In genomic region chr12:109589691-109590245, GRCh38 we compare ENCODE assay signal across 21 cellular contexts. TPM values are rescaled to one million over a fixed set of nuclear protein-coding genes. Genes with fewer than 3 reads are reported as not detected.
DNase-seq lines count a peak whose midpoint lies in the region; ATAC-seq, FAIRE-seq and TF ChIP-seq lines count a peak whose summit lies in the region.
"Had no signal": no experiment of that assay in that cellular context is flagged by ENCODE, and none has a peak within 500 bp of the region (broad histone marks: within the 10 kb centered on the region; RNA-seq: fewer than 3 reads in every experiment).

No MANE protein-coding gene starts in this region.

- TF ChIP-seq EP300 in HepG2 (IDR thresholded peaks at IDR 0.05; ENCODE audit: low read depth in 2 of 2, low read length in 2 of 2) (no peak), HepG2 (CRISPR knock-in tag; IDR thresholded peaks at IDR 0.05; ENCODE audit: borderline replicate concordance) (no peak)

- no peak overlapping the region for H2AFZ ChIP-seq in HepG2 (ENCODE audit: low read length)

- no TSS peak for BruUV-seq in HepG2 (replicated peaks; lab: Mats Ljungman, UMichigan)

- peaks cover 4 to 37% of the 10 kb centered on the region in 2 experiments; a peak in 4 of 5 replicates for H3K36me3 ChIP-seq in HepG2 (replicated peaks in 1 of 2; ENCODE audit: control insufficient read depth in 1 of 2, insufficient read depth in 2 of 2, low read length in 2 of 2)
- H3K36me3 ChIP-seq in right lobe of liver: peaks cover 0 to 30% (median 3%) of the 10 kb centered on the region in 4 donors
- peaks cover 7% of the 10 kb centered on the region in 2 donors for H3K36me3 ChIP-seq in thyroid gland

- in situ Hi-C loops in HepG2 (cut with HindIII; ENCODE audit: extremely low pct_ligation_motif_present, low pct_unique_long_range_greater_than_20kb): no loop called here

- TF ChIP-seq CTCF in HepG2 (CRISPR knock-in tag; IDR thresholded peaks at IDR 0.05) (no peak), right lobe of liver (IDR thresholded peaks at IDR 0.05) (no peak), RWPE1 (conservative IDR thresholded peaks at IDR 0.05; ENCODE audit: low read depth) (no peak), glutamatergic neuron (IDR thresholded peaks at IDR 0.05; ENCODE audit: partially characterized antibody, unreplicated experiment) (no peak), thyroid gland (IDR thresholded peaks at IDR 0.05) (no peak)

- H3K4me1 Mint-ChIP-seq in glutamatergic neuron (ENCODE audit: low read depth, unreplicated experiment): peaks cover 45% of the 10 kb centered on the region
- H3K4me1 Mint-ChIP-seq: B cell had no signal

- no peak overlapping the region for H3K9ac ChIP-seq in HepG2 (ENCODE audit: insufficient read depth, low read depth, low read length)

- no peaks in the 10 kb centered on the region for H3K9me3 ChIP-seq in HepG2 (ENCODE audit: low read length)
- no peaks in the 10 kb centered on the region for H3K9me3 ChIP-seq in right lobe of liver
- H3K9me3 ChIP-seq in thyroid gland: no peaks in the 10 kb centered on the region

- no peak for FAIRE-seq in HepG2 (lab: Jason Lieb, UNC)
- FAIRE-seq: A204.1, G401.6, GM12892, GM19239, H1 had no signal

- H3K79me2 ChIP-seq in HepG2 (ENCODE audit: insufficient read depth, low read length): no peaks in the 10 kb centered on the region

- POLR2A ChIA-PET in HepG2 (lab: Yijun Ruan, JAX) (interaction anchor here (1.0 to 2.5 kb wide), 3 partner anchors 8 to 17 kb away, joined by 3 to 13 read pairs (median 12); partner anchors contain the start of genes MMAB and MVK), RWPE1 (lab: Yijun Ruan, JAX; ENCODE audit: low non-redundant PET) (no interaction called here)

- WGBS in HepG2 (ENCODE audit: low lambda C conversion rate): 96% methylated on average over 8 of the region's 16 CpGs
- WGBS in right lobe of liver (ENCODE audit: insufficient coverage, low coverage, low lambda C conversion rate, missing lambda C conversion rate): 93% methylated on average over 5 of the region's 16 CpGs
- WGBS in thyroid gland, 2 donors: 90 to 94% methylated on average over 16 of the region's 16 CpGs

- H3K4me1 ChIP-seq in HepG2 (ENCODE audit: insufficient read depth, low read length): peaks cover 51% of the 10 kb centered on the region
- peaks cover 0 to 19% (median 6%) of the 10 kb centered on the region in 4 donors for H3K4me1 ChIP-seq in right lobe of liver
- peaks cover 30 to 37% of the 10 kb centered on the region in 2 donors for H3K4me1 ChIP-seq in thyroid gland

- H3K36me3 Mint-ChIP-seq in glutamatergic neuron (ENCODE audit: unreplicated experiment): peaks cover 8% of the 10 kb centered on the region

- peaks cover 14% of the 10 kb centered on the region for H3K9me3 Mint-ChIP-seq in glutamatergic neuron (ENCODE audit: unreplicated experiment)
- H3K9me3 Mint-ChIP-seq: CD4-positive, alpha-beta T cell had no signal

- no peak overlapping the region for H3K27ac ChIP-seq in HepG2 (ENCODE audit: extremely low read length, insufficient read depth, low read length)
- H3K27ac ChIP-seq in right lobe of liver: no peak overlapping the region
- peak overlapping the region; percentile 7; the same call in 1 of the 2 replicates for H3K27ac ChIP-seq in RWPE1
- peak overlapping the region in 2 of 3 donors; percentile 86 to 93 for H3K27ac ChIP-seq in thyroid gland
- H3K27ac ChIP-seq: HL-60 had no signal

- no peak for TF ChIP-seq RAD21 in HepG2 (CRISPR knock-in tag; IDR thresholded peaks at IDR 0.05)

- H3K27me3 Mint-ChIP-seq in glutamatergic neuron (ENCODE audit: unreplicated experiment): peaks cover 19% of the 10 kb centered on the region
- H3K27me3 Mint-ChIP-seq: B cell; CD4-positive, alpha-beta T cell had no signal

- ATAC-seq in HepG2 (no peak), right lobe of liver (no peak), GM19023 (IDR thresholded peaks at IDR 0.05; ENCODE audit: unreplicated experiment) (no peak), GM21723 (IDR thresholded peaks at IDR 0.05; ENCODE audit: unreplicated experiment) (no peak)
- ATAC-seq: HCT116 had no signal

- intact Hi-C loops in HepG2 (cut with micrococcal nuclease; ENCODE audit: unreplicated experiment): no loop called here
- intact Hi-C loops in right lobe of liver (cut with DNase I): loop anchor here in 1 of 2 donors (10.0 kb wide), 1 partner anchor 65 kb away; no protein-coding TSS in a partner anchor
- intact Hi-C loops in thyroid gland (cut with DNase I): loop anchor here (10.0 kb wide), 1 partner anchor 165 kb away; no protein-coding TSS in a partner anchor

- DNase-seq in HepG2 (ENCODE audit: low spot score) (no peak), right lobe of liver (no peak), RWPE1 (ENCODE audit: low spot score) (no peak), glutamatergic neuron (no peak), thyroid gland (no peak), SW 1271 (lab: John Stamatoyannopoulos, UW) (no peak)
- DNase-seq: C1 segment of cervical spinal cord; Calu3; CD4-positive, alpha-beta T cell; DMS79 treated with DMSO at 0.1 percent for 48 hours; EL had no signal

- peak in 1 of 2 experiments; percentile 24; a peak in 1 of 4 replicates for TF ChIP-seq POLR2A in HepG2 (IDR thresholded peaks at IDR 0.05; ENCODE audit: insufficient read depth in 1 of 2, low read depth in 2 of 2, low read length in 2 of 2)
- TF ChIP-seq POLR2A in right lobe of liver (IDR thresholded peaks at IDR 0.05): no peak
- no peak for TF ChIP-seq POLR2A in thyroid gland (IDR thresholded peaks at IDR 0.05)

- no peaks in the 10 kb centered on the region for H4K20me1 ChIP-seq in HepG2 (ENCODE audit: insufficient read depth, low read length)

- no peak overlapping the region for H3K4me2 ChIP-seq in HepG2 (ENCODE audit: low read depth, low read length)

- no peak overlapping the region for H3K4me3 ChIP-seq in HepG2 (replicated peaks in 1 of 3; ENCODE audit: insufficient read depth in 1 of 3, low read depth in 2 of 3, low read length in 3 of 3)
- H3K4me3 ChIP-seq in right lobe of liver: no peak overlapping the region
- H3K4me3 ChIP-seq in thyroid gland (replicated peaks in 1 of 3): no peak overlapping the region

- no peak overlapping the region for H3K4me3 Mint-ChIP-seq in glutamatergic neuron (ENCODE audit: unreplicated experiment)
- H3K4me3 Mint-ChIP-seq: B cell; CD4-positive, alpha-beta T cell had no signal

- H3K27ac Mint-ChIP-seq in glutamatergic neuron (ENCODE audit: unreplicated experiment): peak overlapping the region; percentile 82
- H3K27ac Mint-ChIP-seq: B cell; CD4-positive, alpha-beta T cell had no signal

- CTCF ChIA-PET in HepG2 (lab: Yijun Ruan, JAX; ENCODE audit: low intra/inter-chr PET ratio, low total read pairs) (no interaction called here), RWPE1 (lab: Yijun Ruan, JAX) (interaction anchor here (0.7 kb wide), 1 partner anchor 146 kb away, joined by 3 read pairs; no protein-coding TSS in a partner anchor)

- H3K27me3 ChIP-seq in HepG2 (ENCODE audit: control insufficient read depth in 1 of 2, insufficient read depth in 2 of 2, low read length in 2 of 2): no peaks in the 10 kb centered on the region
- no peaks in the 10 kb centered on the region for H3K27me3 ChIP-seq in right lobe of liver
- no peaks in the 10 kb centered on the region for H3K27me3 ChIP-seq in thyroid gland

RNA-seq across cellular contexts. Expression of gene MVK, which starts 16.2 kb away (rescaled TPM):
- 47.1 and 66.9 TPM in 2 replicates for total RNA-seq in HepG2 (2016; rRNA removed; fragmentation: Illumina TruSeq; extraction: Trizol)
- total RNA-seq in HepG2 (2016; cell fraction: cytosol; rRNA removed; fragmentation: Illumina TruSeq; extraction: Trizol; ENCODE audit: low read depth): 15.1 and 17.9 TPM in 2 replicates
- total RNA-seq in HepG2 (2016; cell fraction: insoluble cytoplasmic fraction; rRNA removed; fragmentation: Illumina TruSeq; extraction: Trizol): 40.9 and 70.6 TPM in 2 replicates
- total RNA-seq in HepG2 (2016; cell fraction: membrane; rRNA removed; fragmentation: Illumina TruSeq; extraction: Trizol): 34.1 and 39.6 TPM in 2 replicates
- total RNA-seq in HepG2 (2016; cell fraction: nucleus; rRNA removed; fragmentation: Illumina TruSeq; extraction: Trizol): 38.8 and 47.2 TPM in 2 replicates
- 11.6 and 22.5 TPM in 2 replicates for polyA plus RNA-seq in HepG2 (2011; rRNA removed)
- polyA plus RNA-seq in HepG2 (2011; cell fraction: cytosol; rRNA removed): 12.4 and 13.5 TPM in 2 replicates
- 32.0 and 47.6 TPM in 2 replicates for polyA plus RNA-seq in HepG2 (2011; cell fraction: nucleus; rRNA removed)
- polyA plus RNA-seq in HepG2 (2012): 19.2 and 28.6 TPM in 2 replicates
- polyA plus RNA-seq in HepG2 (2016; cell fraction: cytosol; fragmentation: Illumina TruSeq; extraction: Trizol; ENCODE audit: low read depth): 16.3 and 19.9 TPM in 2 replicates
- 42.0 and 50.4 TPM in 2 replicates for polyA plus RNA-seq in HepG2 (2016; cell fraction: insoluble cytoplasmic fraction; fragmentation: Illumina TruSeq; extraction: Trizol; ENCODE audit: low read depth)
- 26.9 and 30.0 TPM in 2 replicates for polyA plus RNA-seq in HepG2 (2016; cell fraction: membrane; fragmentation: Illumina TruSeq; extraction: Trizol; ENCODE audit: low read depth)
- 78.2 and 82.6 TPM in 2 replicates for polyA plus RNA-seq in HepG2 (2016; cell fraction: nucleus; fragmentation: Illumina TruSeq; extraction: Trizol; ENCODE audit: insufficient read depth, low read depth)
- 19.6 and 22.9 TPM in 2 replicates for polyA minus RNA-seq in HepG2 (2011; rRNA and poly(A)+ RNA removed; ENCODE audit: low replicate concordance)
- 6.1 and 8.0 TPM in 2 replicates for polyA minus RNA-seq in HepG2 (2011; cell fraction: cytosol; rRNA and poly(A)+ RNA removed)
- polyA minus RNA-seq in HepG2 (2011; cell fraction: nucleus; rRNA and poly(A)+ RNA removed): 12.2 and 21.1 TPM in 2 replicates
- 10 to 100 TPM; 14.2 to 60.0 (median 37.6) TPM for total RNA-seq in right lobe of liver
- total RNA-seq in glutamatergic neuron (ENCODE audit: unreplicated experiment): 53.6 TPM
- 10 to 100 TPM; 20.4 to 42.0 (median 31.6) TPM for total RNA-seq in thyroid gland

RNA-seq across cellular contexts. Expression of gene MMAB, which starts 16.5 kb away (rescaled TPM):
- 77.3 and 112 TPM in 2 replicates for total RNA-seq in HepG2 (2016; rRNA removed; fragmentation: Illumina TruSeq; extraction: Trizol)
- 32.4 and 42.7 TPM in 2 replicates for total RNA-seq in HepG2 (2016; cell fraction: cytosol; rRNA removed; fragmentation: Illumina TruSeq; extraction: Trizol; ENCODE audit: low read depth)
- 80.5 and 108 TPM in 2 replicates for total RNA-seq in HepG2 (2016; cell fraction: insoluble cytoplasmic fraction; rRNA removed; fragmentation: Illumina TruSeq; extraction: Trizol)
- total RNA-seq in HepG2 (2016; cell fraction: membrane; rRNA removed; fragmentation: Illumina TruSeq; extraction: Trizol): 59.5 and 67.4 TPM in 2 replicates
- total RNA-seq in HepG2 (2016; cell fraction: nucleus; rRNA removed; fragmentation: Illumina TruSeq; extraction: Trizol): 37.8 and 41.0 TPM in 2 replicates
- polyA plus RNA-seq in HepG2 (2011; rRNA removed): 26.1 and 33.2 TPM in 2 replicates
- 29.9 and 32.2 TPM in 2 replicates for polyA plus RNA-seq in HepG2 (2011; cell fraction: cytosol; rRNA removed)
- polyA plus RNA-seq in HepG2 (2011; cell fraction: nucleus; rRNA removed): 34.9 and 43.2 TPM in 2 replicates
- 39.1 and 40.4 TPM in 2 replicates for polyA plus RNA-seq in HepG2 (2012)
- polyA plus RNA-seq in HepG2 (2016; cell fraction: cytosol; fragmentation: Illumina TruSeq; extraction: Trizol; ENCODE audit: low read depth): 36.6 and 44.0 TPM in 2 replicates
- polyA plus RNA-seq in HepG2 (2016; cell fraction: insoluble cytoplasmic fraction; fragmentation: Illumina TruSeq; extraction: Trizol; ENCODE audit: low read depth): 98.7 and 99.8 TPM in 2 replicates
- 39.9 and 52.5 TPM in 2 replicates for polyA plus RNA-seq in HepG2 (2016; cell fraction: membrane; fragmentation: Illumina TruSeq; extraction: Trizol; ENCODE audit: low read depth)
- polyA plus RNA-seq in HepG2 (2016; cell fraction: nucleus; fragmentation: Illumina TruSeq; extraction: Trizol; ENCODE audit: insufficient read depth, low read depth): 58.2 and 63.9 TPM in 2 replicates
- polyA minus RNA-seq in HepG2 (2011; rRNA and poly(A)+ RNA removed; ENCODE audit: low replicate concordance): 37.1 and 53.3 TPM in 2 replicates
- 11.8 and 16.2 TPM in 2 replicates for polyA minus RNA-seq in HepG2 (2011; cell fraction: cytosol; rRNA and poly(A)+ RNA removed)
- 21.0 and 29.1 TPM in 2 replicates for polyA minus RNA-seq in HepG2 (2011; cell fraction: nucleus; rRNA and poly(A)+ RNA removed)
- 10 to 100 TPM; 42.6 to 99.8 (median 65.2) TPM for total RNA-seq in right lobe of liver
- 28.7 TPM for total RNA-seq in glutamatergic neuron (ENCODE audit: unreplicated experiment)
- 10 to 100 TPM; 40.3 to 82.2 (median 69.7) TPM for total RNA-seq in thyroid gland

Comparison
In these comparisons a context has a peak if more than half of its experiments do, and no peak if none do; other contexts are left out.
1. H3K27ac ChIP-seq: peak in RWPE1 (single experiment) and thyroid gland (2 of 3); none in HepG2 (single experiment) and right lobe of liver (0 of 3).